ENCODE assay signal across 26 cellular contexts in genomic region chr6:37367557-37367956, GRCh38.
"Had no signal": no experiment of that assay in that cellular context is flagged by ENCODE, and none has a peak within 500 bp of the region (broad histone marks: within the 10 kb centered on the region; RNA-seq: fewer than 3 reads in every experiment).

No MANE protein-coding gene starts in this region.

- H3K27me3 Mint-ChIP-seq: naive thymus-derived CD4-positive, alpha-beta T cell; natural killer cell treated with Interleukin-12 subunit alpha and Interleukin-12 subunit beta and Interleukin-15 and Interleukin-18, amount 100 ng/mL, for 72 hours; stimulated activated memory B cell treated with anti-CD40 and anti-IgM and Interleukin-4, amounts not matched to agents 10 μg/mL and 1 μg/mL and 100 μg/mL, for 72 hours had no signal

- H3K4me3 ChIP-seq: left lung, lung, ovary, prostate gland, skin epidermis, spleen, stomach, testis, thyroid gland, transverse colon, upper lobe of left lung, vagina had no signal

- H3K4me3 Mint-ChIP-seq: immature natural killer cell; mesothelial cell of epicardium; naive thymus-derived CD4-positive, alpha-beta T cell; natural killer cell treated with Interleukin-12 subunit alpha and Interleukin-12 subunit beta and Interleukin-15 and Interleukin-18, amount 100 ng/mL, for 72 hours; stimulated activated memory B cell treated with anti-CD40 and anti-IgM and Interleukin-4, amounts not matched to agents 10 μg/mL and 1 μg/mL and 100 μg/mL, for 72 hours had no signal

- H3K9me3 Mint-ChIP-seq: immature natural killer cell; mesothelial cell of epicardium; naive thymus-derived CD4-positive, alpha-beta T cell; natural killer cell treated with Interleukin-12 subunit alpha and Interleukin-12 subunit beta and Interleukin-15 and Interleukin-18, amount 100 ng/mL, for 72 hours; stimulated activated memory B cell treated with anti-CD40 and anti-IgM and Interleukin-4, amounts not matched to agents 10 μg/mL and 1 μg/mL and 100 μg/mL, for 72 hours had no signal

- DNase-seq: hypothalamus; immature natural killer cell; kidney; left colon; left lung; mesendoderm; naive thymus-derived CD4-positive, alpha-beta T cell; ovary; retina; right cardiac atrium; spleen; stimulated activated CD4-positive, alpha-beta T cell treated with anti-CD3 and anti-CD28 coated beads, Interleukin-4, amount 100 ng/mL, for 24 hours; stimulated activated naive CD8-positive, alpha-beta T cell treated with anti-CD3 and anti-CD28 coated beads, Interleukin-15, Interleukin-2, amounts not matched to agents 100 U/mL and 50 U/mL, for 24 hours; stomach; testis; thyroid gland; transverse colon; upper lobe of left lung had no signal

- H3K36me3 ChIP-seq: ovary, prostate gland had no signal

- H3K4me1 ChIP-seq: prostate gland, transverse colon, vagina had no signal

- H3K27ac Mint-ChIP-seq: mesothelial cell of epicardium; natural killer cell treated with Interleukin-12 subunit alpha and Interleukin-12 subunit beta and Interleukin-15 and Interleukin-18, amount 100 ng/mL, for 72 hours; stimulated activated memory B cell treated with anti-CD40 and anti-IgM and Interleukin-4, amounts not matched to agents 10 μg/mL and 1 μg/mL and 100 μg/mL, for 72 hours had no signal

- H3K27ac ChIP-seq: left lung, ovary, prostate gland, skin epidermis, spleen, stomach, testis, thyroid gland, transverse colon, upper lobe of left lung, vagina had no signal

- H3K27me3 ChIP-seq: left lung, ovary, spleen, stomach, testis, thyroid gland, transverse colon, upper lobe of left lung, vagina had no signal

- FAIRE-seq: kidney had no signal

- ATAC-seq: left colon; left lung; naive thymus-derived CD4-positive, alpha-beta T cell; natural killer cell treated with Interleukin-12 subunit alpha and Interleukin-12 subunit beta and Interleukin-15 and Interleukin-18, amount 100 ng/mL, for 72 hours; right cardiac atrium; sciatic nerve; stimulated activated memory B cell treated with anti-CD40 and anti-IgM and Interleukin-4, amounts not matched to agents 10 μg/mL and 1 μg/mL and 100 μg/mL, for 72 hours; stimulated activated naive CD8-positive, alpha-beta T cell treated with anti-CD3 and anti-CD28 coated beads, Interleukin-15, Interleukin-2, amounts not matched to agents 100 U/mL and 50 U/mL, for 24 hours had no signal

- H3K9me3 ChIP-seq: left lung, ovary, prostate gland, spleen, stomach, testis, thyroid gland, transverse colon, upper lobe of left lung, vagina had no signal
